ENCODE assay signal across 3 cellular contexts in the genomic region with DNA sequence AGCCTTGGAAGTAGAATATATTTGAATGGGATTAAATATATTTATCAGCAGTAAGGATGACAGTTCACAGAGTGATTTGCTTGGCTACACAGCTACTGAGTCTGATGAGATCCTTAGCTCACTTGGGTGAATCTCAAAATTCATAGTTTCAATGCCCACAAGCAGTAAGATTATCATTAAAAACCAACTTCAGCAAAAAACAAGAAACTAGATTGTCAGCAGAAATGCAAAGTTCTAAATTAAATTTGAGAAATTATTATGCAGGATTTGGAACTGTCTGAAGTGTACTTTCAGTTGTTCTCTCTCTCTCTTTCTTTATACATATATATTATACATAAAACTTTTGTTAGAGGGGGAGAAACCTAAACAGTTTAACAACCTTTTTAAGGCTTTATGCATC.
TF ChIP-seq lines count a peak whose summit lies in the region.

No MANE protein-coding gene starts in this region.

TF ChIP-seq in HepG2, 621 proteins besides CTCF, POLR2A, EP300 and RAD21:
- TF ChIP-seq TSC22D2 (CRISPR knock-in tag; IDR thresholded peaks at IDR 0.05; ENCODE audit: borderline replicate concordance): no peak
- TF ChIP-seq NFRKB (IDR thresholded peaks at IDR 0.05): no peak
- TF ChIP-seq MAFK (conservative IDR thresholded peaks at IDR 0.05 in 1 of 2, IDR thresholded peaks at IDR 0.05 in 1 of 2; ENCODE audit: low read length in 2 of 2): peak; percentile 6 to 70; a peak in 2 of 4 replicates
- no peak for TF ChIP-seq ARHGAP35 (CRISPR knock-in tag; IDR thresholded peaks at IDR 0.05; ENCODE audit: borderline replicate concordance)
- no peak for TF ChIP-seq ZBTB8A (CRISPR knock-in tag; IDR thresholded peaks at IDR 0.05; ENCODE audit: borderline replicate concordance, low read depth)
- TF ChIP-seq IRF2 (CRISPR knock-in tag; IDR thresholded peaks at IDR 0.05): no peak
- TF ChIP-seq, protein P1, sequence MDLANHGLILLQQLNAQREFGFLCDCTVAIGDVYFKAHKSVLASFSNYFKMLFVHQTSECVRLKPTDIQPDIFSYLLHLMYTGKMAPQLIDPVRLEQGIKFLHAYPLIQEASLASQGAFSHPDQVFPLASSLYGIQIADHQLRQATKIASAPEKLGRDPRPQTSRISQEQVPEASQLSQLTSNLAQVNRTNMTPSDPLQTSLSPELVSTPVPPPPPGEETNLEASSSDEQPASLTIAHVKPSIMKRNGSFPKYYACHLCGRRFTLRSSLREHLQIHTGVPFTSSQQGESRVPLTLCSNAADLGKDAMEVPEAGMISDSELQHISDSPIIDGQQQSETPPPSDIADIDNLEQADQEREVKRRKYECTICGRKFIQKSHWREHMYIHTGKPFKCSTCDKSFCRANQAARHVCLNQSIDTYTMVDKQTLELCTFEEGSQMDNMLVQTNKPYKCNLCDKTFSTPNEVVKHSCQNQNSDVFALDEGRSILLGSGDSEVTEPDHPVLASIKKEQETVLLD (CRISPR knock-in tag; IDR thresholded peaks at IDR 0.05; ENCODE audit: low read depth): no peak
- peak; percentile 72 for TF ChIP-seq MAFF (IDR thresholded peaks at IDR 0.05; ENCODE audit: low read depth, low read length)
- TF ChIP-seq SETDB1 (CRISPR knock-in tag; IDR thresholded peaks at IDR 0.05; ENCODE audit: borderline replicate concordance): no peak
- no peak for TF ChIP-seq TOE1 (CRISPR knock-in tag; IDR thresholded peaks at IDR 0.05)
- no peak for TF ChIP-seq GABPB1 (CRISPR knock-in tag; IDR thresholded peaks at IDR 0.05)
- TF ChIP-seq, protein P2, sequence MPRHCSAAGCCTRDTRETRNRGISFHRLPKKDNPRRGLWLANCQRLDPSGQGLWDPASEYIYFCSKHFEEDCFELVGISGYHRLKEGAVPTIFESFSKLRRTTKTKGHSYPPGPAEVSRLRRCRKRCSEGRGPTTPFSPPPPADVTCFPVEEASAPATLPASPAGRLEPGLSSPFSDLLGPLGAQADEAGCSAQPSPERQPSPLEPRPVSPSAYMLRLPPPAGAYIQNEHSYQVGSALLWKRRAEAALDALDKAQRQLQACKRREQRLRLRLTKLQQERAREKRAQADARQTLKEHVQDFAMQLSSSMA (CRISPR knock-in tag; IDR thresholded peaks at IDR 0.05): no peak
- TF ChIP-seq KDM5A (IDR thresholded peaks at IDR 0.05; ENCODE audit: borderline replicate concordance, low read length): no peak
- no peak for TF ChIP-seq ONECUT2 (CRISPR knock-in tag; IDR thresholded peaks at IDR 0.05)

TF ChIP-seq in IMR-90, 13 proteins besides CTCF, POLR2A, EP300 and RAD21:
- no peak for TF ChIP-seq CHD1 (IDR thresholded peaks at IDR 0.05; ENCODE audit: low read depth, low read length)
- 0 out of 2 replicates have a peak, but pooled peaks have one; percentile 1 for TF ChIP-seq MAFK (IDR thresholded peaks at IDR 0.05; ENCODE audit: low read depth, low read length)
- no peak for TF ChIP-seq NFE2L2 (IDR thresholded peaks at IDR 0.05; ENCODE audit: low read depth, low read length)

TF ChIP-seq in K562, 482 proteins besides CTCF, POLR2A, EP300 and RAD21:
- TF ChIP-seq C11orf30 (IDR thresholded peaks at IDR 0.05; ENCODE audit: low read depth) (peak; percentile 27; the same call in 1 of the 2 replicates), ZBTB1 (CRISPR knock-in tag; IDR thresholded peaks at IDR 0.05; ENCODE audit: borderline replicate concordance, low read depth) (no peak), SRSF7 (optimal IDR thresholded peaks at IDR 0.05; ENCODE audit: low read depth, low read length) (no peak), ZNF316 (IDR thresholded peaks at IDR 0.05) (peak; percentile 56)
- TF ChIP-seq, protein P3, sequence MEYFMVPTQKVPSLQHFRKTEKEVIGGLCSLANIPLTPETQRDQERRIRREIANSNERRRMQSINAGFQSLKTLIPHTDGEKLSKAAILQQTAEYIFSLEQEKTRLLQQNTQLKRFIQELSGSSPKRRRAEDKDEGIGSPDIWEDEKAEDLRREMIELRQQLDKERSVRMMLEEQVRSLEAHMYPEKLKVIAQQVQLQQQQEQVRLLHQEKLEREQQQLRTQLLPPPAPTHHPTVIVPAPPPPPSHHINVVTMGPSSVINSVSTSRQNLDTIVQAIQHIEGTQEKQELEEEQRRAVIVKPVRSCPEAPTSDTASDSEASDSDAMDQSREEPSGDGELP (CRISPR knock-in tag; IDR thresholded peaks at IDR 0.05; ENCODE audit: borderline replicate concordance): no peak
- TF ChIP-seq, protein P4, sequence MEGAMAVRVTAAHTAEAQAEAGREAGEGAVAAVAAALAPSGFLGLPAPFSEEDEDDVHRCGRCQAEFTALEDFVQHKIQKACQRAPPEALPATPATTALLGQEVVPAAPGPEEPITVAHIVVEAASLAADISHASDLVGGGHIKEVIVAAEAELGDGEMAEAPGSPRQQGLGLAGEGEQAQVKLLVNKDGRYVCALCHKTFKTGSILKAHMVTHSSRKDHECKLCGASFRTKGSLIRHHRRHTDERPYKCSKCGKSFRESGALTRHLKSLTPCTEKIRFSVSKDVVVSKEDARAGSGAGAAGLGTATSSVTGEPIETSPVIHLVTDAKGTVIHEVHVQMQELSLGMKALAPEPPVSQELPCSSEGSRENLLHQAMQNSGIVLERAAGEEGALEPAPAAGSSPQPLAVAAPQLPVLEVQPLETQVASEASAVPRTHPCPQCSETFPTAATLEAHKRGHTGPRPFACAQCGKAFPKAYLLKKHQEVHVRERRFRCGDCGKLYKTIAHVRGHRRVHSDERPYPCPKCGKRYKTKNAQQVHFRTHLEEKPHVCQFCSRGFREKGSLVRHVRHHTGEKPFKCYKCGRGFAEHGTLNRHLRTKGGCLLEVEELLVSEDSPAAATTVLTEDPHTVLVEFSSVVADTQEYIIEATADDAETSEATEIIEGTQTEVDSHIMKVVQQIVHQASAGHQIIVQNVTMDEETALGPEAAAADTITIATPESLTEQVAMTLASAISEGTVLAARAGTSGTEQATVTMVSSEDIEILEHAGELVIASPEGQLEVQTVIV (CRISPR knock-in tag; IDR thresholded peaks at IDR 0.05; ENCODE audit: borderline replicate concordance): no peak
